In the genomic region with DNA sequence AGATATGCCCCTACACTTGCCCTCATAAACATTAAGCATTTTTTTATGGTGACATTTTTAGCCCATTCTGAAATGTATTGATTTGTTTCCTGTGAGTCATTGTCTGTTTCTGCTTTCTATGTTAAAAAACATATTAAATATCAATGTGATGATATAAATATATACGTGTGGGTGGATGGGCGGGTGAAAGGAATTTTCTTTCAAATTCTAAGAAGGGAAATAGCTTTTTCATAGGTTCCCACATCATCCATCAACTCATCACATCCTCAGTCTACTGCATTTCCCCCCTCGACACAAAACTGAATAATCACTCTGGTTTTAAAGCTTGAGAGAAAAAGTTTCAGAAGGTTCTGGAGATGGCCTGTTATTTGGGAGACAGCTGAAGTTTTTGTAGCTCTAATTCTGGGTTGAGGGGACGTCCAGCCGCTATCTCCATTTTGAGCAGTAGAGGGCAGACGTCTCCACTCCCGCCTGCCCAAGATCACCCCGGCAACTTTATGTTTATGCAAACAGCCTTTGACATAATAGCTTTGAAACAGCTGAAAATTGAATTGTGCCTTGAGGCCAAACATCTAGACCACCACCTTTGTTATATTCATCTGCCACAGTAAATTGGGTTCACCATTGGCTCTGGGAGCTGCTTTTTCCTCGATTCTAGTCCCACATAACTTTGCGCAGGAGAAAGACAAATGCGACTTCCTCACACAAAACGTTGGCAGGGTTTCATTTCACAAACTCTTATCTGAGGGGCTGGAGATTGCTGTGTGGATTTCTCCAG, we compare ENCODE assay signal across 7 cellular contexts.
DNase-seq lines count a peak whose midpoint lies in the region; ATAC-seq and TF ChIP-seq lines count a peak whose summit lies in the region.

No MANE protein-coding gene starts in this region.

- no peak overlapping the region for H3K27ac Mint-ChIP-seq in activated CD4-positive, alpha-beta memory T cell treated with anti-CD3 and anti-CD28 coated beads for 36 hours

- H3K36me3 ChIP-seq in endocrine pancreas (ENCODE audit: control insufficient read depth, insufficient read depth, low read length), result no peaks in the 10 kb centered on the region
- H3K36me3 ChIP-seq in mesodermal cell (ENCODE audit: control insufficient read depth, insufficient read depth, low read length), result no peaks in the 10 kb centered on the region

- ATAC-seq in HG02973 (IDR thresholded peaks at IDR 0.05; ENCODE audit: unreplicated experiment), result peak; percentile 97

- H3K4me1 ChIP-seq in endocrine pancreas (ENCODE audit: control insufficient read depth, insufficient read depth, low read length) (no peaks in the 10 kb centered on the region), mesodermal cell (ENCODE audit: control insufficient read depth, insufficient read depth, low read length, poor library complexity, severe bottlenecking) (no peaks in the 10 kb centered on the region)

- no peak overlapping the region for H3K4me3 Mint-ChIP-seq in activated CD4-positive, alpha-beta memory T cell treated with anti-CD3 and anti-CD28 coated beads for 36 hours

- TF ChIP-seq CTCF in GM12872 (IDR thresholded peaks at IDR 0.05; ENCODE audit: insufficient read depth, low read depth, low read length), result peak; percentile 89

- peak overlapping the region; percentile 66 for H3K9ac ChIP-seq in endocrine pancreas (ENCODE audit: control insufficient read depth, insufficient read depth, low read length)

- intact Hi-C loops in activated CD4-positive, alpha-beta memory T cell treated with anti-CD3 and anti-CD28 coated beads for 36 hours (cut with micrococcal nuclease), result loop anchor here (10.0 kb wide), 3 partner anchors 620 to 1060 kb away; no protein-coding TSS in a partner anchor

- peak; percentile 31 for DNase-seq in NCI-H460 (ENCODE audit: extremely low read depth, low read depth)
- DNase-seq in activated CD4-positive, alpha-beta memory T cell treated with anti-CD3 and anti-CD28 coated beads for 36 hours, result peak; percentile 61
- peak; percentile 1 for DNase-seq in stimulated activated CD8-positive, alpha-beta memory T cell treated with anti-CD3 and anti-CD28 coated beads, Interleukin-7, amount 100 ng/mL, for 24 hours (ENCODE audit: low read depth)

- POLR2A ChIA-PET in activated CD4-positive, alpha-beta memory T cell treated with anti-CD3 and anti-CD28 coated beads for 36 hours (lab: Charles Lee), result no interaction called here

- peak overlapping the region; percentile 85 for H3K27ac ChIP-seq in mesodermal cell (ENCODE audit: low read depth, low read length, severe bottlenecking)

- WGBS in mesodermal cell (ENCODE audit: insufficient coverage in 2 of 2), 2 experiments, result 26 to 27% methylated on average over 3 to 7 of the region's 12 CpGs

- no peaks in the 10 kb centered on the region for H3K9me3 Mint-ChIP-seq in activated CD4-positive, alpha-beta memory T cell treated with anti-CD3 and anti-CD28 coated beads for 36 hours

- H3K4me1 Mint-ChIP-seq in activated CD4-positive, alpha-beta memory T cell treated with anti-CD3 and anti-CD28 coated beads for 36 hours (ENCODE audit: low read depth), result peaks cover 5% of the 10 kb centered on the region

- no peaks in the 10 kb centered on the region for H3K27me3 ChIP-seq in endocrine pancreas (ENCODE audit: control insufficient read depth, insufficient read depth, low read length)

- H3K36me3 Mint-ChIP-seq in activated CD4-positive, alpha-beta memory T cell treated with anti-CD3 and anti-CD28 coated beads for 36 hours, result no peaks in the 10 kb centered on the region

- CTCF ChIA-PET in activated CD4-positive, alpha-beta memory T cell treated with anti-CD3 and anti-CD28 coated beads for 36 hours (lab: Charles Lee), result interaction anchor here (0.6 to 1.9 kb wide), 42 partner anchors 10 to 1397 kb away, joined by 3 to 38 read pairs (median 3); no protein-coding TSS in a partner anchor

- H3K9me3 ChIP-seq in endocrine pancreas (ENCODE audit: control insufficient read depth, low read length), result no peaks in the 10 kb centered on the region
- no peaks in the 10 kb centered on the region for H3K9me3 ChIP-seq in mesodermal cell (ENCODE audit: control insufficient read depth, low read length)

- peak overlapping the region; percentile 93 for H3K4me3 ChIP-seq in endocrine pancreas (ENCODE audit: control insufficient read depth, insufficient read depth, low read length)
- H3K4me3 ChIP-seq in mesodermal cell (ENCODE audit: extremely low read depth, insufficient read depth, low read length, poor library complexity, severe bottlenecking), result no peak overlapping the region

- peaks cover 6% of the 10 kb centered on the region for H3K27me3 Mint-ChIP-seq in activated CD4-positive, alpha-beta memory T cell treated with anti-CD3 and anti-CD28 coated beads for 36 hours

Comparison
In these comparisons a context has a peak if more than half of its experiments do, and no peak if none do; other contexts are left out.
1. DNase-seq: peak in every context shown above with its lines; median percentile 61 in activated CD4-positive, alpha-beta memory T cell treated with anti-CD3 and anti-CD28 coated beads for 36 hours; 31 in NCI-H460; 1 in stimulated activated CD8-positive, alpha-beta memory T cell treated with anti-CD3 and anti-CD28 coated beads, Interleukin-7, amount 100 ng/mL, for 24 hours.